ENCODE assay signal across 14 cellular contexts in genomic region chr6:107679457-107679856, GRCh38.
DNase-seq lines count a peak whose midpoint lies in the region; ATAC-seq and TF ChIP-seq lines count a peak whose summit lies in the region.
"Had no signal": no experiment of that assay in that cellular context is flagged by ENCODE, and none has a peak within 500 bp of the region (broad histone marks: within the 10 kb centered on the region; RNA-seq: fewer than 3 reads in every experiment).

No MANE protein-coding gene starts in this region.

- H4K5ac ChIP-seq in H9 (ENCODE audit: insufficient read length, low read depth, low read length): no peak overlapping the region

- H3K14ac ChIP-seq in H9 (ENCODE audit: insufficient read depth, low read length): no peak overlapping the region

- H3K18ac ChIP-seq in H9 (ENCODE audit: insufficient read length, low read depth, low read length): no peak overlapping the region

- H2AFZ ChIP-seq in ACC112 (ENCODE audit: low read length, unreplicated experiment): no peak overlapping the region
- H2AFZ ChIP-seq in H9 (ENCODE audit: low read length): no peak overlapping the region

- intact Hi-C loops in esophagus muscularis mucosa (cut with DNase I): no loop called here

- no peak overlapping the region for H2BK12ac ChIP-seq in H9 (ENCODE audit: insufficient read length, low read depth, low read length)

- no peak overlapping the region for H3K4ac ChIP-seq in H9 (ENCODE audit: low read depth, low read length)

- no peak overlapping the region for H2BK5ac ChIP-seq in H9 (ENCODE audit: insufficient read length, low read length)

- no peak overlapping the region for H3K4me2 ChIP-seq in H9 (ENCODE audit: insufficient read depth, insufficient read length, low read length)

- no peak overlapping the region for H2BK120ac ChIP-seq in H9 (ENCODE audit: low read depth, low read length, poor library complexity, severe bottlenecking)

- TF ChIP-seq POLR2A in esophagus muscularis mucosa (IDR thresholded peaks at IDR 0.05; ENCODE audit: low read depth): no peak

- no CpG with 5 or more reads among the region's 4 CpGs for WGBS in H9 (ENCODE audit: extremely low coverage, insufficient read length, low lambda C conversion rate)
- WGBS in esophagus muscularis mucosa: 69% methylated on average over 4 of the region's 4 CpGs

- H3T11ph ChIP-seq in H9 (ENCODE audit: low read length): no peak overlapping the region

- H3K36me3 Mint-ChIP-seq in H9 (ENCODE audit: insufficient read depth in 1 of 3, low read depth in 3 of 3): peaks cover 0 to 6% (median 0%) of the 10 kb centered on the region in 3 experiments; a peak in 3 of 7 replicates

- DNase-seq in H9 (peak; percentile 79), dedifferentiated amniotic fluid mesenchymal stem cell (ENCODE audit: extremely low spot score) (peak; percentile 40), islet precursor cell (peak; percentile 70), NCI-H1694 treated with DMSO at 0.1 percent for 48 hours (lab: John Stamatoyannopoulos, UW) (no peak), esophagus muscularis mucosa (ENCODE audit: extremely low spot score) (no peak)
- DNase-seq in stimulated activated naive CD8-positive, alpha-beta T cell treated with anti-CD3 and anti-CD28 coated beads, Interleukin-15, Interleukin-2, amounts not matched to agents 100 U/mL and 50 U/mL, for 24 hours: no peak
- DNase-seq: GDM1; head of caudate nucleus; NCI-H446; stimulated activated CD4-positive, alpha-beta T cell treated with anti-CD3 and anti-CD28 coated beads, Interleukin-4, amount 100 ng/mL, for 4 hours had no signal

- H3K4me1 ChIP-seq in ACC112 (ENCODE audit: control insufficient read depth, insufficient read depth, low read length, unreplicated experiment) (peaks cover 3% of the 10 kb centered on the region), H9 (ENCODE audit: insufficient read depth, low read length) (no peaks in the 10 kb centered on the region), esophagus muscularis mucosa (peaks cover 3 to 10% (median 8%) of the 10 kb centered on the region in 4 donors)

- peaks cover 3 to 12% of the 10 kb centered on the region in 2 experiments; a peak in 2 of 5 replicates for H3K9me3 Mint-ChIP-seq in H9

- no peak overlapping the region for H4K91ac ChIP-seq in H9 (ENCODE audit: insufficient read length, low read depth, low read length)

- H3K27ac ChIP-seq in ACC112 (ENCODE audit: low read depth, low read length) (peak overlapping the region; percentile 45), H9 (ENCODE audit: insufficient read length, low read depth, low read length) (no peak overlapping the region), esophagus muscularis mucosa (replicated peaks in 1 of 4) (no peak overlapping the region)

- H3K56ac ChIP-seq in H9 (ENCODE audit: insufficient read length, low read depth, low read length): no peak overlapping the region

- H3K9ac ChIP-seq in H9 (ENCODE audit: extremely low read depth, insufficient read length, low read length): no peak overlapping the region

- no peak for TF ChIP-seq EP300 in esophagus muscularis mucosa (IDR thresholded peaks at IDR 0.05)

- H2BK15ac ChIP-seq in H9 (ENCODE audit: low read depth, low read length): no peak overlapping the region

- H2AK5ac ChIP-seq in H9 (ENCODE audit: insufficient read length, low read length): no peak overlapping the region

- no peak overlapping the region for H3K4me3 ChIP-seq in ACC112 (ENCODE audit: low read depth, low read length)
- no peak overlapping the region for H3K4me3 ChIP-seq in esophagus muscularis mucosa
- H3K4me3 ChIP-seq: lung had no signal

- no peaks in the 10 kb centered on the region for H4K20me1 ChIP-seq in H9 (ENCODE audit: control insufficient read depth, insufficient read depth, insufficient read length)

- no peak overlapping the region for H2BK20ac ChIP-seq in H9 (ENCODE audit: low read depth, low read length, poor library complexity, severe bottlenecking)

- H3K27me3 Mint-ChIP-seq in H9 (ENCODE audit: low read depth): peaks cover 10% of the 10 kb centered on the region
- H3K27me3 Mint-ChIP-seq: stimulated activated naive CD8-positive, alpha-beta T cell treated with anti-CD3 and anti-CD28 coated beads, Interleukin-15, Interleukin-2, amounts not matched to agents 100 ng/mL and 50 ng/mL, for 24 hours had no signal

- no peak overlapping the region for H3K27ac Mint-ChIP-seq in H9
- H3K27ac Mint-ChIP-seq: stimulated activated naive CD8-positive, alpha-beta T cell treated with anti-CD3 and anti-CD28 coated beads, Interleukin-15, Interleukin-2, amounts not matched to agents 100 ng/mL and 50 ng/mL, for 24 hours had no signal

- H3K79me2 ChIP-seq in ACC112 (ENCODE audit: control insufficient read depth, insufficient read depth, low read length, unreplicated experiment) (no peaks in the 10 kb centered on the region), H9 (ENCODE audit: insufficient read depth, low read length) (no peaks in the 10 kb centered on the region)

- H3K9me3 ChIP-seq in H9 (ENCODE audit: control insufficient read depth, low read depth, low read length): no peaks in the 10 kb centered on the region
- H3K9me3 ChIP-seq in esophagus muscularis mucosa: peaks cover 0 to 7% (median 3%) of the 10 kb centered on the region in 4 donors

- H3K4me1 Mint-ChIP-seq in H9: peaks cover 16 to 18% of the 10 kb centered on the region in 2 experiments

- H3K23me2 ChIP-seq in H9 (ENCODE audit: insufficient read length, low read depth, low read length, poor library complexity, severe bottlenecking): no peaks in the 10 kb centered on the region

- no peak overlapping the region for H4K8ac ChIP-seq in H9 (replicated peaks; ENCODE audit: insufficient read length, low read depth, low read length)

- H3K36me3 ChIP-seq in ACC112 (ENCODE audit: insufficient read depth, low read length): no peaks in the 10 kb centered on the region
- H3K36me3 ChIP-seq in esophagus muscularis mucosa: no peaks in the 10 kb centered on the region

- no peaks in the 10 kb centered on the region for H3K27me3 ChIP-seq in ACC112 (ENCODE audit: insufficient read depth, low read length)
- no peaks in the 10 kb centered on the region for H3K27me3 ChIP-seq in H9 (ENCODE audit: insufficient read depth, low read length)
- H3K27me3 ChIP-seq in esophagus muscularis mucosa: no peaks in the 10 kb centered on the region

- H3K4me3 Mint-ChIP-seq in H9: no peak overlapping the region
- H3K4me3 Mint-ChIP-seq: stimulated activated naive CD8-positive, alpha-beta T cell treated with anti-CD3 and anti-CD28 coated beads, Interleukin-15, Interleukin-2, amounts not matched to agents 100 ng/mL and 50 ng/mL, for 24 hours had no signal

- H3K23ac ChIP-seq in H9 (ENCODE audit: insufficient read length, low read depth, low read length): no peak overlapping the region

- no peak for ATAC-seq in stimulated activated naive CD8-positive, alpha-beta T cell treated with anti-CD3 and anti-CD28 coated beads, Interleukin-15, Interleukin-2, amounts not matched to agents 100 U/mL and 50 U/mL, for 24 hours
- ATAC-seq in GM21528 (IDR thresholded peaks at IDR 0.05; ENCODE audit: low FRiP score, unreplicated experiment): no peak

- H3K79me1 ChIP-seq in H9 (ENCODE audit: insufficient read depth, low read depth, low read length, poor library complexity, severe bottlenecking): no peaks in the 10 kb centered on the region

- TF ChIP-seq CTCF in H9 (conservative IDR thresholded peaks at IDR 0.05): no peak
- TF ChIP-seq CTCF in esophagus muscularis mucosa (IDR thresholded peaks at IDR 0.05): no peak

Comparison
In these comparisons a context has a peak if more than half of its experiments do, and no peak if none do; other contexts are left out.
1. DNase-seq: peak in H9 (single experiment), dedifferentiated amniotic fluid mesenchymal stem cell (single experiment) and islet precursor cell (single experiment); none in NCI-H1694 treated with DMSO at 0.1 percent for 48 hours (single experiment), stimulated activated naive CD8-positive, alpha-beta T cell treated with anti-CD3 and anti-CD28 coated beads, Interleukin-15, Interleukin-2, amounts not matched to agents 100 U/mL and 50 U/mL, for 24 hours (single experiment) and esophagus muscularis mucosa (single experiment).